In genomic region chr18:10524507-10525425, GRCh38 we compare ENCODE assay signal across 8 cellular contexts. TPM values are rescaled to one million over a fixed set of nuclear protein-coding genes. Genes with fewer than 3 reads are reported as not detected.
A peak's percentile ranks its signal among the peaks of the same experiment; 100 is the strongest.
DNase-seq lines count a peak whose midpoint lies in the region; ATAC-seq and TF ChIP-seq lines count a peak whose summit lies in the region.

No MANE protein-coding gene starts in this region.

- ATAC-seq in activated CD8-positive, alpha-beta T cell treated with anti-CD3 and anti-CD28 coated beads, Interleukin-2, amount 10 ng/mL, durations not matched to agents 7 days and 5 days = no peak
- no peak for ATAC-seq in upper lobe of right lung

- H3K36me3 ChIP-seq in upper lobe of right lung = no peaks in the 10 kb centered on the region

- peaks cover 31% of the 10 kb centered on the region for H3K4me1 ChIP-seq in upper lobe of right lung

- peak overlapping the region; percentile 94 for H3K4me3 Mint-ChIP-seq in activated naive CD4-positive, alpha-beta T cell treated with anti-CD3 and anti-CD28 coated beads, Interleukin-2, amount 10 ng/mL, durations not matched to agents 7 days and 5 days
- peak overlapping the region; percentile 95 for H3K4me3 Mint-ChIP-seq in activated CD8-positive, alpha-beta T cell treated with anti-CD3 and anti-CD28 coated beads, Interleukin-2, amount 10 ng/mL, durations not matched to agents 7 days and 5 days

- H3K36me3 Mint-ChIP-seq in activated naive CD4-positive, alpha-beta T cell treated with anti-CD3 and anti-CD28 coated beads, Interleukin-2, amount 10 ng/mL, durations not matched to agents 7 days and 5 days = peaks cover 3% of the 10 kb centered on the region
- H3K36me3 Mint-ChIP-seq in activated CD8-positive, alpha-beta T cell treated with anti-CD3 and anti-CD28 coated beads, Interleukin-2, amount 10 ng/mL, durations not matched to agents 7 days and 5 days (ENCODE audit: low read depth) = peaks cover 3% of the 10 kb centered on the region

- H3K9me3 ChIP-seq in upper lobe of right lung = no peaks in the 10 kb centered on the region

- CTCF ChIA-PET in activated naive CD4-positive, alpha-beta T cell treated with anti-CD3 and anti-CD28 coated beads, Interleukin-2, amount 10 ng/mL, durations not matched to agents 7 days and 5 days (lab: Charles Lee) = interaction anchor here (1.0 to 1.2 kb wide), 2 partner anchors 10 to 1471 kb away, joined by 3 read pairs; no protein-coding TSS in a partner anchor
- CTCF ChIA-PET in activated CD8-positive, alpha-beta T cell treated with anti-CD3 and anti-CD28 coated beads, Interleukin-2, amount 10 ng/mL, durations not matched to agents 7 days and 5 days (lab: Charles Lee) = interaction anchor here (0.8 to 1.1 kb wide), 3 partner anchors 34 to 553 kb away, joined by 3 to 5 read pairs (median 3); no protein-coding TSS in a partner anchor

- no peaks in the 10 kb centered on the region for H3K9me3 Mint-ChIP-seq in activated naive CD4-positive, alpha-beta T cell treated with anti-CD3 and anti-CD28 coated beads, Interleukin-2, amount 10 ng/mL, durations not matched to agents 7 days and 5 days
- H3K9me3 Mint-ChIP-seq in activated CD8-positive, alpha-beta T cell treated with anti-CD3 and anti-CD28 coated beads, Interleukin-2, amount 10 ng/mL, durations not matched to agents 7 days and 5 days (ENCODE audit: insufficient read depth) = no peaks in the 10 kb centered on the region

- peak overlapping the region; percentile 63 for H3K4me3 ChIP-seq in upper lobe of right lung

- no peak for TF ChIP-seq CTCF in upper lobe of right lung (IDR thresholded peaks at IDR 0.05)

- intact Hi-C loops in upper lobe of right lung (cut with DNase I) = loop anchor here (5.0 kb wide), 1 partner anchor 552 kb away; no protein-coding TSS in a partner anchor

- H3K27me3 ChIP-seq in upper lobe of right lung = no peaks in the 10 kb centered on the region

- POLR2A ChIA-PET in activated CD8-positive, alpha-beta T cell treated with anti-CD3 and anti-CD28 coated beads, Interleukin-2, amount 10 ng/mL, durations not matched to agents 7 days and 5 days (lab: Charles Lee) = interaction anchor here (0.9 to 1.3 kb wide), 2 partner anchors 9 to 610 kb away, joined by 3 to 4 read pairs; no protein-coding TSS in a partner anchor

- no peak overlapping the region for H3K27ac ChIP-seq in upper lobe of right lung

- peak overlapping the region; percentile 95 for H3K27ac Mint-ChIP-seq in activated naive CD4-positive, alpha-beta T cell treated with anti-CD3 and anti-CD28 coated beads, Interleukin-2, amount 10 ng/mL, durations not matched to agents 7 days and 5 days
- H3K27ac Mint-ChIP-seq in activated CD8-positive, alpha-beta T cell treated with anti-CD3 and anti-CD28 coated beads, Interleukin-2, amount 10 ng/mL, durations not matched to agents 7 days and 5 days = peak overlapping the region; percentile 17

- H3K4me1 Mint-ChIP-seq in activated naive CD4-positive, alpha-beta T cell treated with anti-CD3 and anti-CD28 coated beads, Interleukin-2, amount 10 ng/mL, durations not matched to agents 7 days and 5 days = peaks cover 39% of the 10 kb centered on the region
- H3K4me1 Mint-ChIP-seq in activated CD8-positive, alpha-beta T cell treated with anti-CD3 and anti-CD28 coated beads, Interleukin-2, amount 10 ng/mL, durations not matched to agents 7 days and 5 days (ENCODE audit: low read depth) = peaks cover 42% of the 10 kb centered on the region

- peaks cover 11% of the 10 kb centered on the region for H3K27me3 Mint-ChIP-seq in activated naive CD4-positive, alpha-beta T cell treated with anti-CD3 and anti-CD28 coated beads, Interleukin-2, amount 10 ng/mL, durations not matched to agents 7 days and 5 days
- peaks cover 6% of the 10 kb centered on the region for H3K27me3 Mint-ChIP-seq in activated CD8-positive, alpha-beta T cell treated with anti-CD3 and anti-CD28 coated beads, Interleukin-2, amount 10 ng/mL, durations not matched to agents 7 days and 5 days (ENCODE audit: low read depth)

- no peak for DNase-seq in activated naive CD4-positive, alpha-beta T cell treated with anti-CD3 and anti-CD28 coated beads, Interleukin-2, amount 10 ng/mL, durations not matched to agents 7 days and 5 days
- no peak for DNase-seq in activated naive CD4-positive, alpha-beta T cell treated with anti-CD3 and anti-CD28 coated beads, Interleukin-2, amount 50 U/mL, for 16 hours
- DNase-seq in activated CD8-positive, alpha-beta T cell treated with anti-CD3 and anti-CD28 coated beads, Interleukin-2, amount 10 ng/mL, durations not matched to agents 7 days and 5 days = no peak
- DNase-seq in left kidney (ENCODE audit: low read depth, low spot score) (peak; percentile 62), upper lobe of right lung (no peak), HT-29 (ENCODE audit: low spot score) (no peak), COR-L47 (lab: John Stamatoyannopoulos, UW) (no peak), RKO (ENCODE audit: low spot score) (no peak)

RNA-seq across cellular contexts. Expression of gene NAPG, which starts 1.1 kb away (rescaled TPM):
- total RNA-seq in activated CD8-positive, alpha-beta T cell treated with anti-CD3 and anti-CD28 coated beads, Interleukin-2, amount 10 ng/mL, durations not matched to agents 7 days and 5 days = 10 to 100 TPM; 31.1 to 31.5 TPM
- total RNA-seq in upper lobe of right lung = 29.1 TPM
- total RNA-seq in HT-29 (2014; rRNA removed; shearing (Covaris generic)) = 20.2 TPM in 2 replicates
